1 cellular context compared by ENCODE assay signal in the genomic region with DNA sequence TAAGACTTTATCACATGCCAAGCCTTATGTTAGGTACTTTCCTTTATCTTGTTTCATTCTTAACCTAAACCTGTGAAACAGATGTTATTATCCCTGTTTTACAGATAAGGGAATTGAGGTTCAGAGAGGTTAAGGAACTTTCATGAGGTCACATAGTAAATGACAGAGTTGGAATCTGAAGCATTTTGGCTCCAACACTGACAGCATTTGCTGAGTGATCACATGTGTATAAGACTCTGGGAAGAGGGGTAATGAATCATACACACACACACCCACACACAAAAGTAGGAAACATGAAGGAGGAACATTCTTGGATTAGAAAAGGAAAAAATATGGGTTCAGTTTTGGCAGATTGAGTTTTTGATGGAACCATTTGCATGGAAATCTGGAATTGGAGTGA.
TF ChIP-seq lines count a peak whose summit lies in the region.

No MANE protein-coding gene starts in this region.

TF ChIP-seq in GM23338, 12 proteins besides CTCF, POLR2A, EP300 and RAD21:
- TF ChIP-seq EZH2phosphoT487 (IDR thresholded peaks at IDR 0.05; ENCODE audit: unreplicated experiment) (no peak), ZNF114 (CRISPR knock-in tag; IDR thresholded peaks at IDR 0.05) (no peak), EZH2 (IDR thresholded peaks at IDR 0.05; ENCODE audit: low read depth, unreplicated experiment) (no peak), CREB1 (CRISPR knock-in tag; IDR thresholded peaks at IDR 0.05; ENCODE audit: low read depth) (no peak), NANOG (IDR thresholded peaks at IDR 0.05; ENCODE audit: borderline replicate concordance) (no peak), ZNF331 (CRISPR knock-in tag; IDR thresholded peaks at IDR 0.05; ENCODE audit: low read depth) (no peak), POLR2AphosphoS5 (IDR thresholded peaks at IDR 0.05; ENCODE audit: low read depth) (no peak), JUNB (IDR thresholded peaks at IDR 0.05; ENCODE audit: unreplicated experiment) (no peak), STAT1 (IDR thresholded peaks at IDR 0.05; ENCODE audit: unreplicated experiment) (no peak)
- TF ChIP-seq, protein P1, sequence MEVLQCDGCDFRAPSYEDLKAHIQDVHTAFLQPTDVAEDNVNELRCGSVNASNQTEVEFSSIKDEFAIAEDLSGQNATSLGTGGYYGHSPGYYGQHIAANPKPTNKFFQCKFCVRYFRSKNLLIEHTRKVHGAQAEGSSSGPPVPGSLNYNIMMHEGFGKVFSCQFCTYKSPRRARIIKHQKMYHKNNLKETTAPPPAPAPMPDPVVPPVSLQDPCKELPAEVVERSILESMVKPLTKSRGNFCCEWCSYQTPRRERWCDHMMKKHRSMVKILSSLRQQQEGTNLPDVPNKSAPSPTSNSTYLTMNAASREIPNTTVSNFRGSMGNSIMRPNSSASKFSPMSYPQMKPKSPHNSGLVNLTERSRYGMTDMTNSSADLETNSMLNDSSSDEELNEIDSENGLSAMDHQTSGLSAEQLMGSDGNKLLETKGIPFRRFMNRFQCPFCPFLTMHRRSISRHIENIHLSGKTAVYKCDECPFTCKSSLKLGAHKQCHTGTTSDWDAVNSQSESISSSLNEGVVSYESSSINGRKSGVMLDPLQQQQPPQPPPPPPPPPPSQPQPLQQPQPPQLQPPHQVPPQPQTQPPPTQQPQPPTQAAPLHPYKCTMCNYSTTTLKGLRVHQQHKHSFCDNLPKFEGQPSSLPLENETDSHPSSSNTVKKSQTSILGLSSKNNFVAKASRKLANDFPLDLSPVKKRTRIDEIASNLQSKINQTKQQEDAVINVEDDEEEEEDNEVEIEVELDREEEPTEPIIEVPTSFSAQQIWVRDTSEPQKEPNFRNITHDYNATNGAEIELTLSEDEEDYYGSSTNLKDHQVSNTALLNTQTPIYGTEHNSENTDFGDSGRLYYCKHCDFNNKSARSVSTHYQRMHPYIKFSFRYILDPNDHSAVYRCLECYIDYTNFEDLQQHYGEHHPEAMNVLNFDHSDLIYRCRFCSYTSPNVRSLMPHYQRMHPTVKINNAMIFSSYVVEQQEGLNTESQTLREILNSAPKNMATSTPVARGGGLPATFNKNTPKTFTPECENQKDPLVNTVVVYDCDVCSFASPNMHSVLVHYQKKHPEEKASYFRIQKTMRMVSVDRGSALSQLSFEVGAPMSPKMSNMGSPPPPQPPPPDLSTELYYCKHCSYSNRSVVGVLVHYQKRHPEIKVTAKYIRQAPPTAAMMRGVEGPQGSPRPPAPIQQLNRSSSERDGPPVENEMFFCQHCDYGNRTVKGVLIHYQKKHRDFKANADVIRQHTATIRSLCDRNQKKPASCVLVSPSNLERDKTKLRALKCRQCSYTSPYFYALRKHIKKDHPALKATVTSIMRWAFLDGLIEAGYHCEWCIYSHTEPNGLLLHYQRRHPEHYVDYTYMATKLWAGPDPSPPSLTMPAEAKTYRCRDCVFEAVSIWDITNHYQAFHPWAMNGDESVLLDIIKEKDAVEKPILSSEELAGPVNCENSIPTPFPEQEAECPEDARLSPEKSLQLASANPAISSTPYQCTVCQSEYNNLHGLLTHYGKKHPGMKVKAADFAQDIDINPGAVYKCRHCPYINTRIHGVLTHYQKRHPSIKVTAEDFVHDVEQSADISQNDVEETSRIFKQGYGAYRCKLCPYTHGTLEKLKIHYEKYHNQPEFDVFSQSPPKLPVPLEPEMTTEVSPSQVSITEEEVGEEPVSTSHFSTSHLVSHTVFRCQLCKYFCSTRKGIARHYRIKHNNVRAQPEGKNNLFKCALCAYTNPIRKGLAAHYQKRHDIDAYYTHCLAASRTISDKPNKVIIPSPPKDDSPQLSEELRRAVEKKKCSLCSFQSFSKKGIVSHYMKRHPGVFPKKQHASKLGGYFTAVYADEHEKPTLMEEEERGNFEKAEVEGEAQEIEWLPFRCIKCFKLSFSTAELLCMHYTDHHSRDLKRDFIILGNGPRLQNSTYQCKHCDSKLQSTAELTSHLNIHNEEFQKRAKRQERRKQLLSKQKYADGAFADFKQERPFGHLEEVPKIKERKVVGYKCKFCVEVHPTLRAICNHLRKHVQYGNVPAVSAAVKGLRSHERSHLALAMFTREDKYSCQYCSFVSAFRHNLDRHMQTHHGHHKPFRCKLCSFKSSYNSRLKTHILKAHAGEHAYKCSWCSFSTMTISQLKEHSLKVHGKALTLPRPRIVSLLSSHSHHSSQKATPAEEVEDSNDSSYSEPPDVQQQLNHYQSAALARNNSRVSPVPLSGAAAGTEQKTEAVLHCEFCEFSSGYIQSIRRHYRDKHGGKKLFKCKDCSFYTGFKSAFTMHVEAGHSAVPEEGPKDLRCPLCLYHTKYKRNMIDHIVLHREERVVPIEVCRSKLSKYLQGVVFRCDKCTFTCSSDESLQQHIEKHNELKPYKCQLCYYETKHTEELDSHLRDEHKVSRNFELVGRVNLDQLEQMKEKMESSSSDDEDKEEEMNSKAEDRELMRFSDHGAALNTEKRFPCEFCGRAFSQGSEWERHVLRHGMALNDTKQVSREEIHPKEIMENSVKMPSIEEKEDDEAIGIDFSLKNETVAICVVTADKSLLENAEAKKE (CRISPR knock-in tag; IDR thresholded peaks at IDR 0.05) = no peak
- TF ChIP-seq, protein P2, sequence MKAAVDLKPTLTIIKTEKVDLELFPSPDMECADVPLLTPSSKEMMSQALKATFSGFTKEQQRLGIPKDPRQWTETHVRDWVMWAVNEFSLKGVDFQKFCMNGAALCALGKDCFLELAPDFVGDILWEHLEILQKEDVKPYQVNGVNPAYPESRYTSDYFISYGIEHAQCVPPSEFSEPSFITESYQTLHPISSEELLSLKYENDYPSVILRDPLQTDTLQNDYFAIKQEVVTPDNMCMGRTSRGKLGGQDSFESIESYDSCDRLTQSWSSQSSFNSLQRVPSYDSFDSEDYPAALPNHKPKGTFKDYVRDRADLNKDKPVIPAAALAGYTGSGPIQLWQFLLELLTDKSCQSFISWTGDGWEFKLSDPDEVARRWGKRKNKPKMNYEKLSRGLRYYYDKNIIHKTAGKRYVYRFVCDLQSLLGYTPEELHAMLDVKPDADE (IDR thresholded peaks at IDR 0.05) = no peak
- TF ChIP-seq, protein P3, sequence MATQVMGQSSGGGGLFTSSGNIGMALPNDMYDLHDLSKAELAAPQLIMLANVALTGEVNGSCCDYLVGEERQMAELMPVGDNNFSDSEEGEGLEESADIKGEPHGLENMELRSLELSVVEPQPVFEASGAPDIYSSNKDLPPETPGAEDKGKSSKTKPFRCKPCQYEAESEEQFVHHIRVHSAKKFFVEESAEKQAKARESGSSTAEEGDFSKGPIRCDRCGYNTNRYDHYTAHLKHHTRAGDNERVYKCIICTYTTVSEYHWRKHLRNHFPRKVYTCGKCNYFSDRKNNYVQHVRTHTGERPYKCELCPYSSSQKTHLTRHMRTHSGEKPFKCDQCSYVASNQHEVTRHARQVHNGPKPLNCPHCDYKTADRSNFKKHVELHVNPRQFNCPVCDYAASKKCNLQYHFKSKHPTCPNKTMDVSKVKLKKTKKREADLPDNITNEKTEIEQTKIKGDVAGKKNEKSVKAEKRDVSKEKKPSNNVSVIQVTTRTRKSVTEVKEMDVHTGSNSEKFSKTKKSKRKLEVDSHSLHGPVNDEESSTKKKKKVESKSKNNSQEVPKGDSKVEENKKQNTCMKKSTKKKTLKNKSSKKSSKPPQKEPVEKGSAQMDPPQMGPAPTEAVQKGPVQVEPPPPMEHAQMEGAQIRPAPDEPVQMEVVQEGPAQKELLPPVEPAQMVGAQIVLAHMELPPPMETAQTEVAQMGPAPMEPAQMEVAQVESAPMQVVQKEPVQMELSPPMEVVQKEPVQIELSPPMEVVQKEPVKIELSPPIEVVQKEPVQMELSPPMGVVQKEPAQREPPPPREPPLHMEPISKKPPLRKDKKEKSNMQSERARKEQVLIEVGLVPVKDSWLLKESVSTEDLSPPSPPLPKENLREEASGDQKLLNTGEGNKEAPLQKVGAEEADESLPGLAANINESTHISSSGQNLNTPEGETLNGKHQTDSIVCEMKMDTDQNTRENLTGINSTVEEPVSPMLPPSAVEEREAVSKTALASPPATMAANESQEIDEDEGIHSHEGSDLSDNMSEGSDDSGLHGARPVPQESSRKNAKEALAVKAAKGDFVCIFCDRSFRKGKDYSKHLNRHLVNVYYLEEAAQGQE (IDR thresholded peaks at IDR 0.05; ENCODE audit: unreplicated experiment) = no peak
